Comparison of ENCODE assay signal across 23 cellular contexts in genomic region chr6:159808647-159809046, GRCh38. TPM values are rescaled to one million over a fixed set of nuclear protein-coding genes. Genes with fewer than 3 reads are reported as not detected.
"Had no signal": no experiment of that assay in that cellular context is flagged by ENCODE, and none has a peak within 500 bp of the region (broad histone marks: within the 10 kb centered on the region; RNA-seq: fewer than 3 reads in every experiment).

No MANE protein-coding gene starts in this region.

- DNase-seq: activated CD4-positive, alpha-beta T cell treated with anti-CD3 and anti-CD28 coated beads for 1 hour; activated CD4-positive, alpha-beta T cell treated with anti-CD3 and anti-CD28 coated beads, Interleukin-2, amount 50 U/mL, for 1 hour; activated T-cell treated with anti-CD3 and anti-CD28 coated beads, Interleukin-2, amount 50 U/mL, for 1 hour; dermis blood vessel endothelial cell; effector memory CD4-positive, alpha-beta T cell; esophagus squamous epithelium; gastrocnemius medialis; natural killer cell; right lobe of liver; stimulated activated CD4-positive, alpha-beta T cell treated with anti-CD3 and anti-CD28 coated beads, Interleukin-2, amount 100 ng/mL, for 24 hours; stomach; T-helper 1 cell; testis; WERI-Rb-1 had no signal

- ATAC-seq: activated naive CD4-positive, alpha-beta T cell treated with anti-CD3 and anti-CD28 coated beads, Interleukin-2, amount 50 U/mL, for 72 hours; gastrocnemius medialis; left lobe of liver; lower lobe of right lung; natural killer cell; pancreas; right lobe of liver; stimulated activated memory B cell treated with anti-CD40 and anti-IgM and Interleukin-4, amounts not matched to agents 10 μg/mL and 1 μg/mL and 100 μg/mL, for 72 hours had no signal

- H3K27me3 ChIP-seq: esophagus squamous epithelium, gastrocnemius medialis, pancreas, right lobe of liver, stomach, testis had no signal

- H3K9me3 ChIP-seq: esophagus squamous epithelium, gastrocnemius medialis, lower lobe of right lung, pancreas, right lobe of liver, stomach, testis had no signal

- H3K4me1 ChIP-seq: gastrocnemius medialis, lower lobe of right lung, testis had no signal

- H3K36me3 ChIP-seq: esophagus squamous epithelium, gastrocnemius medialis, lower lobe of right lung, pancreas, right lobe of liver, WERI-Rb-1 had no signal

- H3K27ac ChIP-seq: esophagus squamous epithelium, gastrocnemius medialis, lower lobe of right lung, right lobe of liver, skin epidermis, stomach, testis, WERI-Rb-1 had no signal

- H3K4me3 ChIP-seq: esophagus squamous epithelium, gastrocnemius medialis, lower lobe of right lung, pancreas, right lobe of liver, skin epidermis, stomach, testis had no signal

RNA-seq across cellular contexts. Expression of gene PNLDC1, which starts 8.6 kb away (rescaled TPM):
- total RNA-seq: cardiac septum, dermis blood vessel endothelial cell, endothelial cell of umbilical vein, esophagus squamous epithelium, gastrocnemius medialis, kidney epithelial cell had no signal
- polyA plus RNA-seq: endothelial cell of umbilical vein had no signal
